In genomic region chr19:38209671-38210457, GRCh38 we compare ENCODE assay signal across 8 cellular contexts. TPM values are rescaled to one million over a fixed set of nuclear protein-coding genes. Genes with fewer than 3 reads are reported as not detected.
DNase-seq lines count a peak whose midpoint lies in the region; ATAC-seq and TF ChIP-seq lines count a peak whose summit lies in the region.

No MANE protein-coding gene starts in this region.

- H3K9me3 Mint-ChIP-seq in brain = no peaks in the 10 kb centered on the region
- no peaks in the 10 kb centered on the region for H3K9me3 Mint-ChIP-seq in stimulated activated effector memory CD8-positive, alpha-beta T cell treated with anti-CD3 and anti-CD28 coated beads, Interleukin-12 subunit alpha, Interleukin-12 subunit beta, amount 100 ng/mL, for 72 hours
- H3K9me3 Mint-ChIP-seq in activated CD4-positive, alpha-beta T cell treated with anti-CD3 and anti-CD28 coated beads, Interleukin-2, amount 10 ng/mL, durations not matched to agents 7 days and 5 days = no peaks in the 10 kb centered on the region
- H3K9me3 Mint-ChIP-seq in activated T-cell treated with anti-CD3 and anti-CD28 coated beads, Interleukin-2, amount 50 U/mL, for 4 hours = no peaks in the 10 kb centered on the region

- H4K20me1 ChIP-seq in IMR-90 (ENCODE audit: insufficient read depth, low read length) = peaks cover 14% of the 10 kb centered on the region

- H3K27me3 Mint-ChIP-seq in brain = peaks cover 9% of the 10 kb centered on the region
- H3K27me3 Mint-ChIP-seq in activated CD4-positive, alpha-beta T cell treated with anti-CD3 and anti-CD28 coated beads, Interleukin-2, amount 10 ng/mL, durations not matched to agents 7 days and 5 days = peaks cover 50% of the 10 kb centered on the region
- H3K27me3 Mint-ChIP-seq in activated T-cell treated with anti-CD3 and anti-CD28 coated beads, Interleukin-2, amount 50 U/mL, for 4 hours (ENCODE audit: low read depth) = peaks cover 45% of the 10 kb centered on the region

- peak; percentile 37 for DNase-seq in IMR-90
- peak; percentile 37 for DNase-seq in iris pigment epithelial cell (ENCODE audit: low read depth)
- no peak for DNase-seq in stimulated activated effector memory CD8-positive, alpha-beta T cell treated with anti-CD3 and anti-CD28 coated beads, Interleukin-12 subunit alpha, Interleukin-12 subunit beta, amount 100 ng/mL, for 72 hours (ENCODE audit: low spot score in 2 of 2)
- no peak for DNase-seq in activated CD4-positive, alpha-beta T cell treated with anti-CD3 and anti-CD28 coated beads, Interleukin-2, amount 10 ng/mL, durations not matched to agents 7 days and 5 days
- no peak for DNase-seq in activated T-cell treated with anti-CD3 and anti-CD28 coated beads, Interleukin-2, amount 50 U/mL, for 4 hours

- H3K27ac ChIP-seq in IMR-90 (ENCODE audit: insufficient read depth, low read length) = 0 out of 2 replicates have a peak overlapping the region, but pooled peaks have one; percentile 6

- H3K9ac ChIP-seq in IMR-90 (ENCODE audit: low read depth, low read length) = no peak overlapping the region; the same call in 1 of the 2 replicates

- no peaks in the 10 kb centered on the region for H3K27me3 ChIP-seq in IMR-90 (ENCODE audit: control insufficient read depth, insufficient read depth, low read length)

- no peak overlapping the region for H4K91ac ChIP-seq in IMR-90 (ENCODE audit: insufficient read depth, low read depth, low read length)

- intact Hi-C loops in IMR-90 (cut with micrococcal nuclease) = no loop called here

- H3K36me3 Mint-ChIP-seq in brain = peaks cover 14% of the 10 kb centered on the region
- H3K36me3 Mint-ChIP-seq in stimulated activated effector memory CD8-positive, alpha-beta T cell treated with anti-CD3 and anti-CD28 coated beads, Interleukin-12 subunit alpha, Interleukin-12 subunit beta, amount 100 ng/mL, for 72 hours = peaks cover 25% of the 10 kb centered on the region
- H3K36me3 Mint-ChIP-seq in activated CD4-positive, alpha-beta T cell treated with anti-CD3 and anti-CD28 coated beads, Interleukin-2, amount 10 ng/mL, durations not matched to agents 7 days and 5 days (ENCODE audit: low read depth) = peaks cover 4% of the 10 kb centered on the region
- H3K36me3 Mint-ChIP-seq in activated T-cell treated with anti-CD3 and anti-CD28 coated beads, Interleukin-2, amount 50 U/mL, for 4 hours (ENCODE audit: insufficient read depth) = peaks cover 6% of the 10 kb centered on the region

- 3% methylated on average over 16 of the region's 30 CpGs; no CpG with 5 or more reads in 1 of the 2 experiments for WGBS in IMR-90 (ENCODE audit: extremely low coverage in 2 of 2, insufficient read length in 1 of 2), 2 experiments

- peaks cover 14% of the 10 kb centered on the region for H3K4me1 ChIP-seq in IMR-90 (ENCODE audit: control insufficient read depth, insufficient read depth, low read length)

- peak overlapping the region; percentile 78 to 86 (median 85) for H3K4me3 Mint-ChIP-seq in brain
- H3K4me3 Mint-ChIP-seq in stimulated activated effector memory CD8-positive, alpha-beta T cell treated with anti-CD3 and anti-CD28 coated beads, Interleukin-12 subunit alpha, Interleukin-12 subunit beta, amount 100 ng/mL, for 72 hours = no peak overlapping the region
- H3K4me3 Mint-ChIP-seq in activated CD4-positive, alpha-beta T cell treated with anti-CD3 and anti-CD28 coated beads, Interleukin-2, amount 10 ng/mL, durations not matched to agents 7 days and 5 days = no peak overlapping the region
- H3K4me3 Mint-ChIP-seq in activated T-cell treated with anti-CD3 and anti-CD28 coated beads, Interleukin-2, amount 50 U/mL, for 4 hours = no peak overlapping the region

- H3K4me2 ChIP-seq in IMR-90 (ENCODE audit: low read depth, low read length) = peak overlapping the region; percentile 82

- H3K18ac ChIP-seq in IMR-90 (ENCODE audit: low read depth, low read length) = no peak overlapping the region

- CTCF ChIA-PET in IMR-90 (lab: Yijun Ruan, JAX) = interaction anchor here (0.6 kb wide), 1 partner anchor 278 kb away, joined by 3 read pairs; no protein-coding TSS in a partner anchor
- CTCF ChIA-PET in activated CD4-positive, alpha-beta T cell treated with anti-CD3 and anti-CD28 coated beads, Interleukin-2, amount 10 ng/mL, durations not matched to agents 7 days and 5 days (lab: Charles Lee) = interaction anchor here (1.0 kb wide), 1 partner anchor 293 kb away, joined by 3 read pairs; no protein-coding TSS in a partner anchor

- H4K5ac ChIP-seq in IMR-90 (ENCODE audit: low read depth, low read length) = no peak overlapping the region

- peak overlapping the region; percentile 27; the same call in 1 of the 2 replicates for H2AK5ac ChIP-seq in IMR-90 (ENCODE audit: low read depth, low read length)

- peak overlapping the region; percentile 91 to 99 (median 96) for H3K27ac Mint-ChIP-seq in brain
- peak overlapping the region; percentile 33 for H3K27ac Mint-ChIP-seq in stimulated activated effector memory CD8-positive, alpha-beta T cell treated with anti-CD3 and anti-CD28 coated beads, Interleukin-12 subunit alpha, Interleukin-12 subunit beta, amount 100 ng/mL, for 72 hours
- no peak overlapping the region for H3K27ac Mint-ChIP-seq in activated CD4-positive, alpha-beta T cell treated with anti-CD3 and anti-CD28 coated beads, Interleukin-2, amount 10 ng/mL, durations not matched to agents 7 days and 5 days

- H2BK5ac ChIP-seq in IMR-90 (ENCODE audit: low read depth, low read length, poor library complexity, severe bottlenecking) = no peak overlapping the region

- peak overlapping the region in 1 of 2 experiments; percentile 29; a peak in 1 of 4 replicates for H4K8ac ChIP-seq in IMR-90 (ENCODE audit: low read depth in 2 of 2, low read length in 2 of 2)

- dilution Hi-C loops in IMR-90 (cut with HindIII; ENCODE audit: low sequenced_read_pairs, unreplicated experiment) = no loop called here

- peak overlapping the region; percentile 57; the same call in 1 of the 2 replicates for H3K23ac ChIP-seq in IMR-90 (ENCODE audit: low read depth, low read length)

- POLR2A ChIA-PET in IMR-90 (lab: Charles Lee; ENCODE audit: unreplicated experiment) = interaction anchor here (0.7 kb wide), 1 partner anchor 11 kb away, joined by 4 read pairs; no protein-coding TSS in a partner anchor
- POLR2A ChIA-PET in activated CD4-positive, alpha-beta T cell treated with anti-CD3 and anti-CD28 coated beads, Interleukin-2, amount 10 ng/mL, durations not matched to agents 7 days and 5 days (lab: Charles Lee) = no interaction called here

- no peaks in the 10 kb centered on the region for H3K9me3 ChIP-seq in IMR-90 (ENCODE audit: control insufficient read depth, insufficient read depth, low read length)

- peaks cover 6% of the 10 kb centered on the region; the same call in 1 of the 2 replicates for H3K36me3 ChIP-seq in IMR-90 (ENCODE audit: control insufficient read depth, insufficient read depth, low read length)

- ATAC-seq in IMR-90 (ENCODE audit: low read depth) (peak; percentile 50), HG02623 (IDR thresholded peaks at IDR 0.05; ENCODE audit: unreplicated experiment) (no peak), GM21529 (IDR thresholded peaks at IDR 0.05; ENCODE audit: unreplicated experiment) (no peak)
- ATAC-seq in stimulated activated effector memory CD8-positive, alpha-beta T cell treated with anti-CD3 and anti-CD28 coated beads, Interleukin-12 subunit alpha, Interleukin-12 subunit beta, amount 100 ng/mL, for 72 hours = no peak
- no peak for ATAC-seq in activated T-cell treated with anti-CD3 and anti-CD28 coated beads, Interleukin-2, amount 50 U/mL, for 4 hours

- H2AK9ac ChIP-seq in IMR-90 (replicated peaks; ENCODE audit: low read depth, low read length, poor library complexity) = peak overlapping the region; percentile 60

- H3K4me3 ChIP-seq in IMR-90 (ENCODE audit: insufficient read depth, low read depth, low read length) = peak overlapping the region; percentile 1; the same call in 1 of the 2 replicates

- no peak overlapping the region for H2BK15ac ChIP-seq in IMR-90 (ENCODE audit: low read depth, low read length)

- in situ Hi-C loops in IMR-90 (cut with MboI; ENCODE audit: low sequenced_read_pairs) = no loop called here

- peaks cover 0 to 9% of the 10 kb centered on the region in 2 experiments; a peak in 2 of 4 replicates for H3K79me1 ChIP-seq in IMR-90 (ENCODE audit: low read depth in 1 of 2, low read length in 2 of 2)

- no peak for TF ChIP-seq RAD21 in IMR-90 (IDR thresholded peaks at IDR 0.05; ENCODE audit: low read length)

- peak overlapping the region; percentile 2; the same call in 1 of the 2 replicates for H3K4ac ChIP-seq in IMR-90 (ENCODE audit: low read depth, low read length)

- peaks cover 9% of the 10 kb centered on the region for H3K9me1 ChIP-seq in IMR-90 (ENCODE audit: insufficient read depth, low read length)

- peak overlapping the region; percentile 76 for H2AFZ ChIP-seq in IMR-90 (replicated peaks; ENCODE audit: low read length, poor library complexity)

- H3K14ac ChIP-seq in IMR-90 (replicated peaks; ENCODE audit: low read depth, low read length) = 0 out of 2 replicates have a peak overlapping the region, but pooled peaks have one; percentile 17

- TF ChIP-seq CTCF in IMR-90 (conservative IDR thresholded peaks at IDR 0.05; ENCODE audit: low read depth, low read length) (no peak), brain (conservative IDR thresholded peaks at IDR 0.05) (no peak)

- TF ChIP-seq POLR2A in IMR-90 (IDR thresholded peaks at IDR 0.05; ENCODE audit: low read depth, low read length) = no peak

- no peak overlapping the region for H3K56ac ChIP-seq in IMR-90 (ENCODE audit: extremely low read depth, insufficient read depth, low read length)

- no peak overlapping the region for H2BK20ac ChIP-seq in IMR-90 (ENCODE audit: low read depth, low read length)

- no TSS peak for BruUV-seq in IMR-90 (replicated peaks; lab: Mats Ljungman, UMichigan)

- peaks cover 73% of the 10 kb centered on the region for H3K4me1 Mint-ChIP-seq in brain
- peaks cover 34% of the 10 kb centered on the region for H3K4me1 Mint-ChIP-seq in stimulated activated effector memory CD8-positive, alpha-beta T cell treated with anti-CD3 and anti-CD28 coated beads, Interleukin-12 subunit alpha, Interleukin-12 subunit beta, amount 100 ng/mL, for 72 hours
- H3K4me1 Mint-ChIP-seq in activated CD4-positive, alpha-beta T cell treated with anti-CD3 and anti-CD28 coated beads, Interleukin-2, amount 10 ng/mL, durations not matched to agents 7 days and 5 days = peaks cover 23% of the 10 kb centered on the region
- peaks cover 22% of the 10 kb centered on the region for H3K4me1 Mint-ChIP-seq in activated T-cell treated with anti-CD3 and anti-CD28 coated beads, Interleukin-2, amount 50 U/mL, for 4 hours (ENCODE audit: low read depth)

- no peak overlapping the region for H2BK120ac ChIP-seq in IMR-90 (ENCODE audit: low read depth, low read length)

RNA-seq across cellular contexts. Expression of gene DPF1, which starts 14.2 kb away (rescaled TPM):
- 3.2 and 4.2 TPM in 2 replicates for total RNA-seq in IMR-90 (2012; rRNA removed)
- 5.5 and 6.3 TPM in 2 replicates for polyA plus RNA-seq in IMR-90 (2012; rRNA removed)
- polyA plus RNA-seq in IMR-90 (2012; cell fraction: cytosol; rRNA removed) = 3.5 and 3.9 TPM in 2 replicates
- 9.4 and 15.8 TPM in 2 replicates for polyA plus RNA-seq in IMR-90 (2012; cell fraction: nucleus; rRNA removed; ENCODE audit: low replicate concordance)
- 18.3 TPM for polyA plus RNA-seq in brain (ENCODE audit: insufficient read depth, low read depth, low replicate concordance)
- total RNA-seq in activated CD4-positive, alpha-beta T cell treated with anti-CD3 and anti-CD28 coated beads, Interleukin-2, amount 10 ng/mL, durations not matched to agents 7 days and 5 days = under 1 TPM; 0.12 to 0.20 TPM
- total RNA-seq in activated T-cell treated with anti-CD3 and anti-CD28 coated beads, Interleukin-2, amount 50 U/mL, for 4 hours = under 1 TPM; 0.40 to 0.45 (median 0.43) TPM

RNA-seq across cellular contexts. Expression of gene PPP1R14A, which starts 46.3 kb away (rescaled TPM):
- total RNA-seq in IMR-90 (2012; rRNA removed) = not detected in 2 replicates
- polyA plus RNA-seq in IMR-90 (2012; rRNA removed) (0.84 and 2.0 TPM in 2 replicates), brain (ENCODE audit: insufficient read depth, low read depth, low replicate concordance) (145 TPM)
- 5.4 and 10.2 TPM in 2 replicates for polyA plus RNA-seq in IMR-90 (2012; cell fraction: cytosol; rRNA removed)
- 2.1 and 3.5 TPM in 2 replicates for polyA plus RNA-seq in IMR-90 (2012; cell fraction: nucleus; rRNA removed; ENCODE audit: low replicate concordance)
- total RNA-seq in activated CD4-positive, alpha-beta T cell treated with anti-CD3 and anti-CD28 coated beads, Interleukin-2, amount 10 ng/mL, durations not matched to agents 7 days and 5 days = not detected
- 1 to 10 TPM in 1 of 3 donors, under 1 TPM in 2; 0.34 to 1.8 (median 0.46) TPM for total RNA-seq in activated T-cell treated with anti-CD3 and anti-CD28 coated beads, Interleukin-2, amount 50 U/mL, for 4 hours

RNA-seq across cellular contexts. Expression of gene SPINT2, which starts 54.5 kb away (rescaled TPM):
- 0.28 and 0.54 TPM in 2 replicates for total RNA-seq in IMR-90 (2012; rRNA removed)
- polyA plus RNA-seq in IMR-90 (2012; rRNA removed) (1.2 and 2.2 TPM in 2 replicates), brain (ENCODE audit: insufficient read depth, low read depth, low replicate concordance) (385 TPM)
- polyA plus RNA-seq in IMR-90 (2012; cell fraction: cytosol; rRNA removed) = 1.2 and 1.8 TPM in 2 replicates
- polyA plus RNA-seq in IMR-90 (2012; cell fraction: nucleus; rRNA removed; ENCODE audit: low replicate concordance) = 1.2 and 1.3 TPM in 2 replicates
- total RNA-seq in activated CD4-positive, alpha-beta T cell treated with anti-CD3 and anti-CD28 coated beads, Interleukin-2, amount 10 ng/mL, durations not matched to agents 7 days and 5 days = 1 to 10 TPM; 8.9 to 9.3 TPM
- 10 to 100 TPM; 15.6 to 27.5 (median 20.6) TPM for total RNA-seq in activated T-cell treated with anti-CD3 and anti-CD28 coated beads, Interleukin-2, amount 50 U/mL, for 4 hours

Comparison
In these comparisons a context has a peak if more than half of its experiments do, and no peak if none do; other contexts are left out.
1. DNase-seq: peak in IMR-90 (single experiment) and iris pigment epithelial cell (single experiment); none in stimulated activated effector memory CD8-positive, alpha-beta T cell treated with anti-CD3 and anti-CD28 coated beads, Interleukin-12 subunit alpha, Interleukin-12 subunit beta, amount 100 ng/mL, for 72 hours (0 of 2), activated CD4-positive, alpha-beta T cell treated with anti-CD3 and anti-CD28 coated beads, Interleukin-2, amount 10 ng/mL, durations not matched to agents 7 days and 5 days (single experiment) and activated T-cell treated with anti-CD3 and anti-CD28 coated beads, Interleukin-2, amount 50 U/mL, for 4 hours (single experiment).
2. H3K4me3 Mint-ChIP-seq: peak in brain (5 of 5); none in stimulated activated effector memory CD8-positive, alpha-beta T cell treated with anti-CD3 and anti-CD28 coated beads, Interleukin-12 subunit alpha, Interleukin-12 subunit beta, amount 100 ng/mL, for 72 hours (single experiment), activated CD4-positive, alpha-beta T cell treated with anti-CD3 and anti-CD28 coated beads, Interleukin-2, amount 10 ng/mL, durations not matched to agents 7 days and 5 days (single experiment) and activated T-cell treated with anti-CD3 and anti-CD28 coated beads, Interleukin-2, amount 50 U/mL, for 4 hours (single experiment).